Comparison of ENCODE assay signal across 21 cellular contexts in genomic region chr6:130314271-130314670, GRCh38. TPM values are rescaled to one million over a fixed set of nuclear protein-coding genes. Genes with fewer than 3 reads are reported as not detected.
DNase-seq lines count a peak whose midpoint lies in the region; ATAC-seq, FAIRE-seq and TF ChIP-seq lines count a peak whose summit lies in the region.
"Had no signal": no experiment of that assay in that cellular context is flagged by ENCODE, and none has a peak within 500 bp of the region (broad histone marks: within the 10 kb centered on the region; RNA-seq: fewer than 3 reads in every experiment).

No MANE protein-coding gene starts in this region.

- H3K9me3 ChIP-seq in hepatocyte (ENCODE audit: low read depth), result no peaks in the 10 kb centered on the region
- H3K9me3 ChIP-seq: transverse colon had no signal

- no peak for TF ChIP-seq CTCF in hepatocyte (IDR thresholded peaks at IDR 0.05; ENCODE audit: poor library complexity)

- no peaks in the 10 kb centered on the region for H3K27me3 ChIP-seq in hepatocyte
- H3K27me3 ChIP-seq: transverse colon had no signal

- no peaks in the 10 kb centered on the region for H4K20me1 ChIP-seq in hepatocyte (ENCODE audit: insufficient read depth, poor library complexity, severe bottlenecking)

- H3K4me1 ChIP-seq in hepatocyte (ENCODE audit: insufficient read depth), result peaks cover 6% of the 10 kb centered on the region
- H3K4me1 ChIP-seq: transverse colon had no signal

- H3K4me2 ChIP-seq in hepatocyte, result no peak overlapping the region

- ATAC-seq in GM18519 (IDR thresholded peaks at IDR 0.05; ENCODE audit: low FRiP score, unreplicated experiment), result peak; percentile 61
- ATAC-seq in GM19395 (IDR thresholded peaks at IDR 0.05; ENCODE audit: unreplicated experiment), result peak; percentile 61
- ATAC-seq in HG03175 (IDR thresholded peaks at IDR 0.05; ENCODE audit: unreplicated experiment), result peak; percentile 66

- no peak overlapping the region for H2AFZ ChIP-seq in hepatocyte

- H3K9me2 ChIP-seq in hepatocyte (replicated peaks; ENCODE audit: insufficient read depth), result no peaks in the 10 kb centered on the region

- peak; percentile 72 for FAIRE-seq in islet of Langerhans (lab: Jason Lieb, UNC)
- FAIRE-seq: astrocyte, kidney had no signal

- DNase-seq in germinal center (ENCODE audit: low spot score), result no peak
- no peak for DNase-seq in D341Med (ENCODE audit: low spot score)
- no peak for DNase-seq in hepatocyte (ENCODE audit: low spot score)
- DNase-seq: activated CD4-positive, alpha-beta memory T cell treated with anti-CD3 and anti-CD28 coated beads for 36 hours; activated T-cell treated with anti-CD3 and anti-CD28 coated beads, Interleukin-2, amount 50 U/mL, for 4 hours; dorsolateral prefrontal cortex; foreskin fibroblast; HFFc6; kidney; mammary epithelial cell; NCI-H1417 treated with DMSO at 0.1 percent for 48 hours; NCI-H510A treated with DMSO at 0.1 percent for 48 hours; stimulated activated CD4-positive, alpha-beta T cell treated with anti-CD3 and anti-CD28 coated beads, Interleukin-2, amount 100 ng/mL, for 48 hours; transverse colon had no signal

- H3K27ac ChIP-seq in hepatocyte, result no peak overlapping the region
- H3K27ac ChIP-seq: dorsolateral prefrontal cortex, skin epidermis, transverse colon had no signal

- no peaks in the 10 kb centered on the region for H3K36me3 ChIP-seq in hepatocyte (replicated peaks; ENCODE audit: insufficient read depth, low read depth)
- H3K36me3 ChIP-seq: transverse colon had no signal

- H3K4me3 ChIP-seq in hepatocyte, result no peak overlapping the region
- H3K4me3 ChIP-seq: dorsolateral prefrontal cortex, skin epidermis, transverse colon had no signal

- H3K79me2 ChIP-seq in hepatocyte, result no peaks in the 10 kb centered on the region

- 73% methylated on average over 1 of the region's 1 CpG for WGBS in hepatocyte (ENCODE audit: low lambda C conversion rate, missing lambda C conversion rate)

RNA-seq across cellular contexts. Expression of gene TMEM200A, which starts 51.5 kb away (rescaled TPM):
- 28.5 and 32.9 TPM in 2 replicates for total RNA-seq in hepatocyte
- polyA plus RNA-seq in hepatocyte, result 19.2 and 23.0 TPM in 2 replicates
- total RNA-seq: Daoy had no signal
